8 cellular contexts compared by ENCODE assay signal in the genomic region with DNA sequence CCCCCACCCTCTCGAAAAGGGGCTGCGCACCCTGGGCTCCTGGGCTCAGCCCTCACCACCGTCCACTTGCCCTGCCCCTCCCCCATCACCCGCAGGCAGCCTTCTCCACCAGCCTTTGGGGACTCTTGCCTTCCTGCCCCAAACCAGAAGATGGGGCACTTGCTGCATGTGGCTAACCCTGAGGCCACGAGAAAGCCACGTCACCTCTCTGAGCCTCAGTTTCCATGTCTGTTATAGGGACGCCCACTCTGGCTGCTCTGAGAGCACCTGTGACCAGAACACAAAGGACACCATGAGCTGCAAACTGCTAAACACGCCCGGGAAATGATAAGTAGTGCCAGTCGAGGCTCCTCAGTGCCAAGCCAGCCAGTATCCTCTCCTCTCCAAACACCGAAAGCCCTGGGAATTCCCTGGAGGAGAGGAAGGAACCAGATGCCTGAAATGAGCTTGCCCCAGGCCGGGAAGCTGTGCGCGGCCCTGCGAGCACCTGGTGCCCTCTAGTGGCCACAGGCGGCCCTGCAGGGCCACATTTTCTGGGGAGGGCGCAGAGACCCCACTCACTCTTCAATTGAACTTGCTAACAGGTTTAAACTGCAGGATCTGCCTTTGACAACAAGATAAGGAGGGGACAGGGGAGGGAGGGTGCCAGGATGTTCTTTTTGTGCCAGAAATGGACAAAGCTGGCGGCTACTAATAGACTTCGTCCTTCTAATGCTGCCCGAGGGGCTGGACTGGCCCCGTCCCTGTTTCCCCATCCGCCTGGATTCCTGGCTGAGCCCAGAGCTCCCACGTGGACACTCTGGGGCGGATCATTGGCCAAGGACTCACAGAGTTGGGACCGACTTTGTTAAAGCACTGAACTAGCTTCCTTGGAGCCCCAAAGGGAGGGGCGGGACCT. TPM values are rescaled to one million over a fixed set of nuclear protein-coding genes. Genes with fewer than 3 reads are reported as not detected.
DNase-seq lines count a peak whose midpoint lies in the region; ATAC-seq, FAIRE-seq and TF ChIP-seq lines count a peak whose summit lies in the region.

No MANE protein-coding gene starts in this region.

- H3K27me3 ChIP-seq in endothelial cell of umbilical vein (ENCODE audit: control insufficient read depth in 2 of 2, insufficient read depth in 2 of 2, low read length in 2 of 2): no peaks in the 10 kb centered on the region
- H3K27me3 ChIP-seq in mesenchymal stem cell (ENCODE audit: control insufficient read depth in 1 of 2, insufficient read depth in 1 of 2, low read length in 2 of 2): peaks cover 0 to 47% of the 10 kb centered on the region in 2 experiments

- H3K9me1 ChIP-seq in endothelial cell of umbilical vein (replicated peaks; ENCODE audit: control insufficient read depth, extremely low read depth, insufficient read depth, low read length): no peaks in the 10 kb centered on the region

- no peak overlapping the region for H3K4me3 ChIP-seq in endothelial cell of umbilical vein (replicated peaks in 1 of 3; ENCODE audit: insufficient read depth in 1 of 3, low read depth in 1 of 3, low read length in 3 of 3)
- no peak overlapping the region for H3K4me3 ChIP-seq in mesenchymal stem cell (ENCODE audit: insufficient read depth in 1 of 2, low read depth in 1 of 2, low read length in 2 of 2)

- H3K36me3 Mint-ChIP-seq in activated CD4-positive, alpha-beta memory T cell treated with anti-CD3 and anti-CD28 coated beads for 36 hours: no peaks in the 10 kb centered on the region
- H3K36me3 Mint-ChIP-seq in stimulated activated effector memory CD8-positive, alpha-beta T cell treated with anti-CD3 and anti-CD28 coated beads, Interleukin-12 subunit alpha, Interleukin-12 subunit beta, amount 100 ng/mL, for 72 hours: no peaks in the 10 kb centered on the region

- CTCF ChIA-PET in activated CD4-positive, alpha-beta memory T cell treated with anti-CD3 and anti-CD28 coated beads for 36 hours (lab: Charles Lee): interaction anchor here (0.6 to 4.2 kb wide), 34 partner anchors 9 to 546 kb away, joined by 3 to 58 read pairs (median 4); a partner anchor contains a TSS
- CTCF ChIA-PET in endothelial cell of umbilical vein (lab: Charles Lee): interaction anchor here (0.5 to 3.1 kb wide), 16 partner anchors 8 to 450 kb away, joined by 3 to 35 read pairs (median 4); a partner anchor contains a TSS

- H4K8ac ChIP-seq in mesenchymal stem cell (ENCODE audit: low read length): no peak overlapping the region

- no peak overlapping the region for H3K14ac ChIP-seq in mesenchymal stem cell (ENCODE audit: low read length in 2 of 2)

- H3K9ac ChIP-seq in endothelial cell of umbilical vein (replicated peaks; ENCODE audit: extremely low read depth, insufficient read depth, low read length) (no peak overlapping the region), mesenchymal stem cell (ENCODE audit: low read length) (peak overlapping the region; percentile 56)

- H3K4me3 Mint-ChIP-seq in activated CD4-positive, alpha-beta memory T cell treated with anti-CD3 and anti-CD28 coated beads for 36 hours: no peak overlapping the region
- H3K4me3 Mint-ChIP-seq in stimulated activated effector memory CD8-positive, alpha-beta T cell treated with anti-CD3 and anti-CD28 coated beads, Interleukin-12 subunit alpha, Interleukin-12 subunit beta, amount 100 ng/mL, for 72 hours: no peak overlapping the region

- FAIRE-seq in endothelial cell of umbilical vein (lab: Jason Lieb, UNC): peak; percentile 26

- no peak overlapping the region for H3K18ac ChIP-seq in mesenchymal stem cell (ENCODE audit: low read depth in 1 of 2, low read length in 2 of 2)

- no peaks in the 10 kb centered on the region for H3K9me3 ChIP-seq in endothelial cell of umbilical vein (replicated peaks; ENCODE audit: control insufficient read depth, insufficient read depth, low read length)
- H3K9me3 ChIP-seq in mesenchymal stem cell (ENCODE audit: control insufficient read depth, low read length): no peaks in the 10 kb centered on the region

- no peak overlapping the region for H3K23ac ChIP-seq in mesenchymal stem cell (ENCODE audit: low read length in 2 of 2)

- H2BK120ac ChIP-seq in mesenchymal stem cell (ENCODE audit: low read depth, low read length): no peak overlapping the region

- H4K20me1 ChIP-seq in endothelial cell of umbilical vein (replicated peaks; ENCODE audit: control insufficient read depth, extremely low read depth, insufficient read depth, low read length): no peaks in the 10 kb centered on the region

- 22% methylated on average over 25 of the region's 26 CpGs for WGBS in mesenchymal stem cell

- no peaks in the 10 kb centered on the region for H3K9me3 Mint-ChIP-seq in activated CD4-positive, alpha-beta memory T cell treated with anti-CD3 and anti-CD28 coated beads for 36 hours
- H3K9me3 Mint-ChIP-seq in stimulated activated effector memory CD8-positive, alpha-beta T cell treated with anti-CD3 and anti-CD28 coated beads, Interleukin-12 subunit alpha, Interleukin-12 subunit beta, amount 100 ng/mL, for 72 hours: no peaks in the 10 kb centered on the region

- H3K27ac ChIP-seq in endothelial cell of umbilical vein (ENCODE audit: insufficient read depth, low read depth, low read length) (no peak overlapping the region), mesenchymal stem cell (ENCODE audit: low read length, poor library complexity, severe bottlenecking) (no peak overlapping the region)

- intact Hi-C loops in activated CD4-positive, alpha-beta memory T cell treated with anti-CD3 and anti-CD28 coated beads for 36 hours (cut with micrococcal nuclease): loop anchor here (1.0 to 5.0 kb wide), 5 partner anchors 52 to 449 kb away; no protein-coding TSS in a partner anchor
- intact Hi-C loops in endothelial cell of umbilical vein (cut with micrococcal nuclease): loop anchor here (1.0 to 2.0 kb wide), 5 partner anchors 51 to 353 kb away; no protein-coding TSS in a partner anchor

- no peak overlapping the region for H4K91ac ChIP-seq in mesenchymal stem cell (ENCODE audit: low read length)

- dilution Hi-C loops in endothelial cell of umbilical vein (cut with MboI; ENCODE audit: extremely low pct_ligation_motif_present, low sequenced_read_pairs): no loop called here

- no TSS peak for BruUV-seq in endothelial cell of umbilical vein (replicated peaks; lab: Mats Ljungman, UMichigan)

- no peak overlapping the region for H2BK5ac ChIP-seq in mesenchymal stem cell (ENCODE audit: low read depth, low read length, poor library complexity, severe bottlenecking)

- H2BK15ac ChIP-seq in mesenchymal stem cell (ENCODE audit: low read depth, poor library complexity, severe bottlenecking): no peak overlapping the region

- H3K4me1 ChIP-seq in endothelial cell of umbilical vein (ENCODE audit: control insufficient read depth, extremely low read depth, insufficient read depth, low read length) (no peaks in the 10 kb centered on the region), mesenchymal stem cell (ENCODE audit: control insufficient read depth, insufficient read depth, low read depth, low read length) (peaks cover 28% of the 10 kb centered on the region)

- no peak overlapping the region for H3K4me2 ChIP-seq in endothelial cell of umbilical vein (ENCODE audit: insufficient read depth, low read length)
- peak overlapping the region; percentile 57 for H3K4me2 ChIP-seq in mesenchymal stem cell (ENCODE audit: low read length, poor library complexity, severe bottlenecking)

- peaks cover 13% of the 10 kb centered on the region for H3K27me3 Mint-ChIP-seq in activated CD4-positive, alpha-beta memory T cell treated with anti-CD3 and anti-CD28 coated beads for 36 hours

- H3K36me3 ChIP-seq in endothelial cell of umbilical vein (ENCODE audit: control insufficient read depth in 2 of 2, extremely low read depth in 1 of 2, insufficient read depth in 2 of 2, low read length in 2 of 2) (no peaks in the 10 kb centered on the region), mesenchymal stem cell (ENCODE audit: control insufficient read depth in 1 of 2, insufficient read depth in 2 of 2, low read depth in 1 of 2, low read length in 2 of 2) (no peaks in the 10 kb centered on the region)

- peaks cover 15% of the 10 kb centered on the region for H3K4me1 Mint-ChIP-seq in activated CD4-positive, alpha-beta memory T cell treated with anti-CD3 and anti-CD28 coated beads for 36 hours (ENCODE audit: low read depth)
- H3K4me1 Mint-ChIP-seq in stimulated activated effector memory CD8-positive, alpha-beta T cell treated with anti-CD3 and anti-CD28 coated beads, Interleukin-12 subunit alpha, Interleukin-12 subunit beta, amount 100 ng/mL, for 72 hours: peaks cover 5% of the 10 kb centered on the region

- POLR2A ChIA-PET in activated CD4-positive, alpha-beta memory T cell treated with anti-CD3 and anti-CD28 coated beads for 36 hours (lab: Charles Lee): no interaction called here
- POLR2A ChIA-PET in endothelial cell of umbilical vein (lab: Charles Lee): no interaction called here

- no peak for TF ChIP-seq POLR2A in endothelial cell of umbilical vein (IDR thresholded peaks at IDR 0.05; ENCODE audit: low read depth, low read length)

- TF ChIP-seq CTCF in endothelial cell of umbilical vein (IDR thresholded peaks at IDR 0.05; ENCODE audit: extremely low read depth in 1 of 2, insufficient read depth in 1 of 2, low read depth in 1 of 2, low read length in 2 of 2): peak; percentile 93 to 95

- H3K79me2 ChIP-seq in endothelial cell of umbilical vein (ENCODE audit: control insufficient read depth, insufficient read depth, low read length): no peaks in the 10 kb centered on the region

- no peak overlapping the region for H2AK5ac ChIP-seq in mesenchymal stem cell (ENCODE audit: low read length, severe bottlenecking)

- peak; percentile 60 for ATAC-seq in GM19467 (IDR thresholded peaks at IDR 0.05; ENCODE audit: unreplicated experiment)
- no peak for ATAC-seq in stimulated activated effector memory CD8-positive, alpha-beta T cell treated with anti-CD3 and anti-CD28 coated beads, Interleukin-12 subunit alpha, Interleukin-12 subunit beta, amount 100 ng/mL, for 72 hours

- no peaks in the 10 kb centered on the region for H3K79me1 ChIP-seq in mesenchymal stem cell (replicated peaks; ENCODE audit: low read length, poor library complexity, severe bottlenecking)

- DNase-seq in C1 segment of cervical spinal cord (lab: John Stamatoyannopoulos, UW) (peak in 12 of 14 donors; percentile 3 to 71 (median 42)), NCI-H2171 (lab: John Stamatoyannopoulos, UW) (peak; percentile 78), endothelial cell of umbilical vein (ENCODE audit: low read depth, low spot score) (peak; percentile 24), mesenchymal stem cell (no peak), KG1 (lab: John Stamatoyannopoulos, UW) (no peak)
- DNase-seq in activated CD4-positive, alpha-beta memory T cell treated with anti-CD3 and anti-CD28 coated beads for 36 hours: peak; percentile 57
- DNase-seq in stimulated activated effector memory CD8-positive, alpha-beta T cell treated with anti-CD3 and anti-CD28 coated beads, Interleukin-12 subunit alpha, Interleukin-12 subunit beta, amount 100 ng/mL, for 72 hours (ENCODE audit: low spot score in 2 of 2): peak; percentile 54 to 76

- no peak overlapping the region for H3K27ac Mint-ChIP-seq in activated CD4-positive, alpha-beta memory T cell treated with anti-CD3 and anti-CD28 coated beads for 36 hours
- H3K27ac Mint-ChIP-seq in stimulated activated effector memory CD8-positive, alpha-beta T cell treated with anti-CD3 and anti-CD28 coated beads, Interleukin-12 subunit alpha, Interleukin-12 subunit beta, amount 100 ng/mL, for 72 hours: no peak overlapping the region

- H2BK12ac ChIP-seq in mesenchymal stem cell (ENCODE audit: low read length in 2 of 2): no peak overlapping the region

- H3K4ac ChIP-seq in mesenchymal stem cell (ENCODE audit: low read depth in 1 of 2, low read length in 2 of 2): no peak overlapping the region

- no peak overlapping the region for H2AFZ ChIP-seq in endothelial cell of umbilical vein (ENCODE audit: low read depth, low read length)
- no peak overlapping the region for H2AFZ ChIP-seq in mesenchymal stem cell (ENCODE audit: low read depth, low read length)

RNA-seq across cellular contexts. Expression of a gene that starts 10.2 kb away (rescaled TPM):
- not detected for total RNA-seq in activated CD4-positive, alpha-beta memory T cell treated with anti-CD3 and anti-CD28 coated beads for 36 hours
- total RNA-seq in endothelial cell of umbilical vein: not detected in 2 replicates
- not detected in 2 replicates for polyA plus RNA-seq in endothelial cell of umbilical vein
- polyA plus RNA-seq in endothelial cell of umbilical vein (2011; cell fraction: cytosol; rRNA removed): not detected in 2 replicates
- not detected in 2 replicates for polyA plus RNA-seq in endothelial cell of umbilical vein (2011; cell fraction: nucleus; rRNA removed)
- polyA plus RNA-seq in endothelial cell of umbilical vein (2012): not detected in 2 replicates
- polyA minus RNA-seq in endothelial cell of umbilical vein: not detected in 2 replicates
- not detected for polyA minus RNA-seq in endothelial cell of umbilical vein (2011; cell fraction: cytosol; rRNA and poly(A)+ RNA removed)
- polyA minus RNA-seq in endothelial cell of umbilical vein (2011; cell fraction: nucleus; rRNA and poly(A)+ RNA removed): not detected in 2 replicates
- not detected for polyA plus RNA-seq in mesenchymal stem cell (2013, experiment 1 of 2)
- not detected for polyA plus RNA-seq in mesenchymal stem cell (2013, experiment 2 of 2)

RNA-seq across cellular contexts. Expression of a gene that starts 23.1 kb away (rescaled TPM):
- total RNA-seq in activated CD4-positive, alpha-beta memory T cell treated with anti-CD3 and anti-CD28 coated beads for 36 hours: not detected
- total RNA-seq in endothelial cell of umbilical vein: not detected in 2 replicates
- not detected in 2 replicates for polyA plus RNA-seq in endothelial cell of umbilical vein
- polyA plus RNA-seq in endothelial cell of umbilical vein (2011; cell fraction: cytosol; rRNA removed): not detected in 2 replicates
- polyA plus RNA-seq in endothelial cell of umbilical vein (2011; cell fraction: nucleus; rRNA removed): not detected in 2 replicates
- not detected in 2 replicates for polyA plus RNA-seq in endothelial cell of umbilical vein (2012)
- not detected in 2 replicates for polyA minus RNA-seq in endothelial cell of umbilical vein
- polyA minus RNA-seq in endothelial cell of umbilical vein (2011; cell fraction: cytosol; rRNA and poly(A)+ RNA removed): not detected
- polyA minus RNA-seq in endothelial cell of umbilical vein (2011; cell fraction: nucleus; rRNA and poly(A)+ RNA removed): not detected in 2 replicates
- not detected for polyA plus RNA-seq in mesenchymal stem cell (2013, experiment 1 of 2)
- polyA plus RNA-seq in mesenchymal stem cell (2013, experiment 2 of 2): not detected

RNA-seq across cellular contexts. Expression of a gene that starts 33.6 kb away (rescaled TPM):
- not detected for total RNA-seq in activated CD4-positive, alpha-beta memory T cell treated with anti-CD3 and anti-CD28 coated beads for 36 hours
- not detected in 2 replicates for total RNA-seq in endothelial cell of umbilical vein
- not detected in 2 replicates for polyA plus RNA-seq in endothelial cell of umbilical vein
- polyA plus RNA-seq in endothelial cell of umbilical vein (2011; cell fraction: cytosol; rRNA removed): not detected in 2 replicates
- not detected in 2 replicates for polyA plus RNA-seq in endothelial cell of umbilical vein (2011; cell fraction: nucleus; rRNA removed)
- not detected in 2 replicates for polyA plus RNA-seq in endothelial cell of umbilical vein (2012)
- polyA minus RNA-seq in endothelial cell of umbilical vein: not detected in 2 replicates
- polyA minus RNA-seq in endothelial cell of umbilical vein (2011; cell fraction: cytosol; rRNA and poly(A)+ RNA removed): not detected
- polyA minus RNA-seq in endothelial cell of umbilical vein (2011; cell fraction: nucleus; rRNA and poly(A)+ RNA removed): not detected in 2 replicates
- not detected for polyA plus RNA-seq in mesenchymal stem cell (2013, experiment 1 of 2)
- polyA plus RNA-seq in mesenchymal stem cell (2013, experiment 2 of 2): not detected

Comparison
In these comparisons a context has a peak if more than half of its experiments do, and no peak if none do; other contexts are left out.
1. DNase-seq: peak in C1 segment of cervical spinal cord (12 of 14), NCI-H2171 (single experiment), activated CD4-positive, alpha-beta memory T cell treated with anti-CD3 and anti-CD28 coated beads for 36 hours (single experiment), endothelial cell of umbilical vein (single experiment) and stimulated activated effector memory CD8-positive, alpha-beta T cell treated with anti-CD3 and anti-CD28 coated beads, Interleukin-12 subunit alpha, Interleukin-12 subunit beta, amount 100 ng/mL, for 72 hours (2 of 2); none in mesenchymal stem cell (single experiment) and KG1 (single experiment).